Comparison of ENCODE assay signal across 22 cellular contexts in genomic region chr14:91885113-91885712, GRCh38. TPM values are rescaled to one million over a fixed set of nuclear protein-coding genes. Genes with fewer than 3 reads are reported as not detected.
DNase-seq lines count a peak whose midpoint lies in the region; FAIRE-seq and TF ChIP-seq lines count a peak whose summit lies in the region.
"Had no signal": no experiment of that assay in that cellular context is flagged by ENCODE, and none has a peak within 500 bp of the region (broad histone marks: within the 10 kb centered on the region; RNA-seq: fewer than 3 reads in every experiment).

No MANE protein-coding gene starts in this region.

- no peak overlapping the region for H3K4me3 Mint-ChIP-seq in chondrocyte (ENCODE audit: unreplicated experiment)

- peak overlapping the region; percentile 5 to 52 for H3K27ac ChIP-seq in kidney (ENCODE audit: low read depth in 2 of 2, low read length in 2 of 2)
- peak overlapping the region; percentile 19 for H3K27ac ChIP-seq in skeletal muscle tissue (ENCODE audit: low read depth, low read length)
- H3K27ac ChIP-seq in vagina, result peak overlapping the region; percentile 39
- H3K27ac ChIP-seq: epithelial cell of prostate, KMS-11, neutrophil, VCaP had no signal

- peak overlapping the region; percentile 77 for H3K27ac Mint-ChIP-seq in chondrocyte (ENCODE audit: unreplicated experiment)

- no peaks in the 10 kb centered on the region for H3K27me3 Mint-ChIP-seq in chondrocyte (ENCODE audit: low read depth)

- H3K27me3 ChIP-seq in skeletal muscle tissue (ENCODE audit: control insufficient read depth in 3 of 3, insufficient read depth in 3 of 3, low read length in 3 of 3) (peaks cover 0 to 21% (median 12%) of the 10 kb centered on the region in 3 donors), vagina (no peaks in the 10 kb centered on the region)
- H3K27me3 ChIP-seq: neutrophil, Peyer's patch had no signal

- H3K36me3 Mint-ChIP-seq in chondrocyte (ENCODE audit: low read depth), result peaks cover 58% of the 10 kb centered on the region

- H3K9me3 ChIP-seq in kidney (ENCODE audit: control insufficient read depth in 1 of 2, low read length in 2 of 2) (no peaks in the 10 kb centered on the region), skeletal muscle tissue (ENCODE audit: control insufficient read depth in 3 of 3, low read length in 3 of 3) (no peaks in the 10 kb centered on the region), vagina (no peaks in the 10 kb centered on the region)
- H3K9me3 ChIP-seq: neutrophil, Peyer's patch had no signal

- no peak for FAIRE-seq in kidney (lab: Jason Lieb, UNC)
- FAIRE-seq: frontal cortex, GM12892 had no signal

- no peak for DNase-seq in chondrocyte (ENCODE audit: low spot score)
- peak; percentile 55 for DNase-seq in kidney
- DNase-seq in vagina (ENCODE audit: extremely low spot score in 2 of 2), result no peak
- DNase-seq in NCI-H1930 (lab: John Stamatoyannopoulos, UW), result no peak
- DNase-seq in NCI-H2081 treated with DMSO at 0.1 percent for 48 hours (lab: John Stamatoyannopoulos, UW), result no peak
- no peak for DNase-seq in hippocampal formation (lab: John Stamatoyannopoulos, UW)
- DNase-seq: activated CD4-positive, alpha-beta T cell treated with anti-CD3 and anti-CD28 coated beads, Interleukin-2, amount 50 U/mL, for 4 hours; activated gamma-delta T cell; amniotic stem cell; central memory CD4-positive, alpha-beta T cell; DMS79; NCI-H2029 treated with DMSO at 0.1 percent for 48 hours; NCI-H446 treated with DMSO at 0.1 percent for 48 hours; NK-92 treated with Interleukin-12 subunit alpha and Interleukin-12 subunit beta, amount 100 ng/mL, for 24 hours; Peyer's patch had no signal

- intact Hi-C loops in kidney (cut with DNase I) (no loop called here), vagina (cut with DNase I) (no loop called here)

- no peak overlapping the region for H3K4me3 ChIP-seq in kidney (ENCODE audit: low read length in 2 of 2)
- H3K4me3 ChIP-seq in skeletal muscle tissue (ENCODE audit: low read length in 3 of 3), result no peak overlapping the region
- H3K4me3 ChIP-seq in vagina, result no peak overlapping the region
- H3K4me3 ChIP-seq: Peyer's patch had no signal

- no peaks in the 10 kb centered on the region for H3K9me3 Mint-ChIP-seq in chondrocyte (ENCODE audit: low read depth)

- peaks cover 0 to 11% of the 10 kb centered on the region in 2 donors for H3K36me3 ChIP-seq in kidney (ENCODE audit: control insufficient read depth in 1 of 2, insufficient read depth in 2 of 2, low read length in 2 of 2)
- no peaks in the 10 kb centered on the region for H3K36me3 ChIP-seq in skeletal muscle tissue (ENCODE audit: control insufficient read depth in 3 of 3, insufficient read depth in 3 of 3, low read length in 3 of 3)
- peaks cover 0 to 4% of the 10 kb centered on the region in 2 donors for H3K36me3 ChIP-seq in vagina
- H3K36me3 ChIP-seq: neutrophil had no signal

- no peak for TF ChIP-seq POLR2A in vagina (IDR thresholded peaks at IDR 0.05)

- H3K4me1 ChIP-seq in kidney (ENCODE audit: control insufficient read depth in 1 of 2, insufficient read depth in 1 of 2, low read depth in 1 of 2, low read length in 2 of 2), result peaks cover 8 to 13% of the 10 kb centered on the region in 2 donors
- H3K4me1 ChIP-seq in skeletal muscle tissue (ENCODE audit: control insufficient read depth in 3 of 3, insufficient read depth in 3 of 3, low read length in 3 of 3), result peaks cover 11 to 34% (median 17%) of the 10 kb centered on the region in 3 donors
- H3K4me1 ChIP-seq in vagina, result peaks cover 19% of the 10 kb centered on the region

- peaks cover 48% of the 10 kb centered on the region for H3K4me1 Mint-ChIP-seq in chondrocyte (ENCODE audit: low read depth)

- H3K9ac ChIP-seq in kidney (ENCODE audit: low read length in 2 of 2), result no peak overlapping the region
- H3K9ac ChIP-seq in skeletal muscle tissue (ENCODE audit: low read depth in 1 of 3, low read length in 3 of 3), result no peak overlapping the region
- H3K9ac ChIP-seq: KMS-11 had no signal

- no peak for TF ChIP-seq CTCF in chondrocyte (IDR thresholded peaks at IDR 0.05)
- TF ChIP-seq CTCF in kidney (IDR thresholded peaks at IDR 0.05; ENCODE audit: borderline replicate concordance, extremely low read depth, insufficient read depth), result no peak
- no peak for TF ChIP-seq CTCF in vagina (IDR thresholded peaks at IDR 0.05)

RNA-seq across cellular contexts. Expression of gene TC2N, which starts 17.9 kb away (rescaled TPM):
- 9.1 to 14.4 TPM (median 11.2 TPM) in 3 replicates for total RNA-seq in chondrocyte
- 39.7 TPM for total RNA-seq in kidney
- polyA plus RNA-seq in kidney (ENCODE audit: insufficient read depth, low read depth, low replicate concordance), result 5.8 TPM
- total RNA-seq in skeletal muscle tissue, result 5.7 TPM
- total RNA-seq in vagina, result 50.3 TPM
